In genomic region chr17:79513206-79513605, GRCh38 we compare ENCODE assay signal across 27 cellular contexts.
"Had no signal": no experiment of that assay in that cellular context is flagged by ENCODE, and none has a peak within 500 bp of the region (broad histone marks: within the 10 kb centered on the region; RNA-seq: fewer than 3 reads in every experiment).

No MANE protein-coding gene starts in this region.

- H3K27ac ChIP-seq: stomach, suprapubic skin, testis, thoracic aorta, thyroid gland, tibial artery, tibial nerve, transverse colon, upper lobe of left lung, upper lobe of right lung, uterus, vagina had no signal

- DNase-seq: stimulated activated CD4-positive, alpha-beta T cell treated with anti-CD3 and anti-CD28 coated beads, Interleukin-2, amount 100 ng/mL, for 48 hours; stimulated activated CD4-positive, alpha-beta T cell treated with anti-CD3 and anti-CD28 coated beads, Interleukin-4, amount 100 ng/mL, for 1 hour; stimulated activated CD4-positive, alpha-beta T cell treated with anti-CD3 and anti-CD28 coated beads, Interleukin-4, amount 100 ng/mL, for 24 hours; stimulated activated CD4-positive, alpha-beta T cell treated with anti-CD3 and anti-CD28 coated beads, Interleukin-4, amount 100 ng/mL, for 4 hours; stimulated activated CD8-positive, alpha-beta memory T cell treated with anti-CD3 and anti-CD28 coated beads, Interleukin-4, amount 100 ng/mL, for 48 hours; stimulated activated naive B cell treated with anti-CD40 and anti-IgM and Interleukin-4, amounts not matched to agents 10 μg/mL and 1 μg/mL and 100 μg/mL, for 72 hours; stimulated activated naive CD4-positive, alpha-beta T cell; stimulated activated naive CD4-positive, alpha-beta T cell treated with Interleukin-2 at 50 U/mL for 16 hours; stimulated activated naive CD8-positive, alpha-beta T cell treated with anti-CD3 and anti-CD28 coated beads, Interleukin-15, amount 100 ng/mL, for 72 hours; stimulated activated naive CD8-positive, alpha-beta T cell treated with anti-CD3 and anti-CD28 coated beads, Interleukin-15, Interleukin-2, amounts not matched to agents 100 U/mL and 50 U/mL, for 24 hours; stomach; thyroid gland; tibial artery; transverse colon; trophoblast cell; upper lobe of left lung; upper lobe of right lung; uterus had no signal

- H3K4me1 Mint-ChIP-seq: stimulated activated effector memory CD8-positive, alpha-beta T cell treated with anti-CD3 and anti-CD28 coated beads, Interleukin-12 subunit alpha, Interleukin-12 subunit beta, amount 100 ng/mL, for 72 hours; stimulated activated memory B cell treated with anti-CD40 and anti-IgM and Interleukin-4, amounts not matched to agents 10 μg/mL and 1 μg/mL and 100 μg/mL, for 72 hours; stimulated activated naive CD8-positive, alpha-beta T cell treated with anti-CD3 and anti-CD28 coated beads, Interleukin-15, amount 100 ng/mL, for 72 hours had no signal

- ATAC-seq: stimulated activated effector memory CD8-positive, alpha-beta T cell treated with anti-CD3 and anti-CD28 coated beads, Interleukin-12 subunit alpha, Interleukin-12 subunit beta, amount 100 ng/mL, for 72 hours; stimulated activated memory B cell treated with anti-CD40 and anti-IgM and Interleukin-4, amounts not matched to agents 10 μg/mL and 1 μg/mL and 100 μg/mL, for 72 hours; stimulated activated naive B cell treated with anti-CD40 and anti-IgM and Interleukin-4, amounts not matched to agents 10 μg/mL and 1 μg/mL and 100 μg/mL, for 72 hours; stimulated activated naive CD8-positive, alpha-beta T cell treated with anti-CD3 and anti-CD28 coated beads, Interleukin-15, amount 100 ng/mL, for 72 hours; stimulated activated naive CD8-positive, alpha-beta T cell treated with anti-CD3 and anti-CD28 coated beads, Interleukin-15, Interleukin-2, amounts not matched to agents 100 U/mL and 50 U/mL, for 24 hours; upper lobe of right lung had no signal

- H3K9me3 Mint-ChIP-seq: stimulated activated effector memory CD8-positive, alpha-beta T cell treated with anti-CD3 and anti-CD28 coated beads, Interleukin-12 subunit alpha, Interleukin-12 subunit beta, amount 100 ng/mL, for 72 hours; stimulated activated naive CD8-positive, alpha-beta T cell treated with anti-CD3 and anti-CD28 coated beads, Interleukin-15, Interleukin-2, amounts not matched to agents 100 ng/mL and 50 ng/mL, for 24 hours; type B pancreatic cell had no signal

- H3K9me3 ChIP-seq: suprapubic skin, testis, thoracic aorta, thyroid gland, tibial artery, transverse colon, upper lobe of left lung, upper lobe of right lung, uterus, vagina had no signal

- H3K36me3 Mint-ChIP-seq: stimulated activated effector memory CD8-positive, alpha-beta T cell treated with anti-CD3 and anti-CD28 coated beads, Interleukin-12 subunit alpha, Interleukin-12 subunit beta, amount 100 ng/mL, for 72 hours; stimulated activated memory B cell treated with anti-CD40 and anti-IgM and Interleukin-4, amounts not matched to agents 10 μg/mL and 1 μg/mL and 100 μg/mL, for 72 hours; stimulated activated naive B cell treated with anti-CD40 and anti-IgM and Interleukin-4, amounts not matched to agents 10 μg/mL and 1 μg/mL and 100 μg/mL, for 72 hours; type B pancreatic cell had no signal

- H3K4me1 ChIP-seq: stomach, suprapubic skin, testis, thyroid gland, tibial artery, tibial nerve, transverse colon, upper lobe of left lung, upper lobe of right lung, uterus, vagina had no signal

- H3K27ac Mint-ChIP-seq: stimulated activated effector memory CD8-positive, alpha-beta T cell treated with anti-CD3 and anti-CD28 coated beads, Interleukin-12 subunit alpha, Interleukin-12 subunit beta, amount 100 ng/mL, for 72 hours; stimulated activated memory B cell treated with anti-CD40 and anti-IgM and Interleukin-4, amounts not matched to agents 10 μg/mL and 1 μg/mL and 100 μg/mL, for 72 hours; stimulated activated naive B cell treated with anti-CD40 and anti-IgM and Interleukin-4, amounts not matched to agents 10 μg/mL and 1 μg/mL and 100 μg/mL, for 72 hours; stimulated activated naive CD8-positive, alpha-beta T cell treated with anti-CD3 and anti-CD28 coated beads, Interleukin-15, amount 100 ng/mL, for 72 hours; stimulated activated naive CD8-positive, alpha-beta T cell treated with anti-CD3 and anti-CD28 coated beads, Interleukin-15, Interleukin-2, amounts not matched to agents 100 ng/mL and 50 ng/mL, for 24 hours; type B pancreatic cell had no signal

- H3K4me3 ChIP-seq: stomach, suprapubic skin, testis, thoracic aorta, thyroid gland, tibial artery, tibial nerve, transverse colon, upper lobe of left lung, upper lobe of right lung, uterus, vagina had no signal

- H3K27me3 ChIP-seq: testis, thyroid gland, transverse colon, upper lobe of left lung, uterus, vagina had no signal

- H3K4me3 Mint-ChIP-seq: stimulated activated effector memory CD8-positive, alpha-beta T cell treated with anti-CD3 and anti-CD28 coated beads, Interleukin-12 subunit alpha, Interleukin-12 subunit beta, amount 100 ng/mL, for 72 hours; stimulated activated memory B cell treated with anti-CD40 and anti-IgM and Interleukin-4, amounts not matched to agents 10 μg/mL and 1 μg/mL and 100 μg/mL, for 72 hours; stimulated activated naive B cell treated with anti-CD40 and anti-IgM and Interleukin-4, amounts not matched to agents 10 μg/mL and 1 μg/mL and 100 μg/mL, for 72 hours; stimulated activated naive CD8-positive, alpha-beta T cell treated with anti-CD3 and anti-CD28 coated beads, Interleukin-15, amount 100 ng/mL, for 72 hours; stimulated activated naive CD8-positive, alpha-beta T cell treated with anti-CD3 and anti-CD28 coated beads, Interleukin-15, Interleukin-2, amounts not matched to agents 100 ng/mL and 50 ng/mL, for 24 hours; type B pancreatic cell had no signal

- H3K36me3 ChIP-seq: stomach, suprapubic skin, thoracic aorta, thyroid gland, tibial artery, tibial nerve, transverse colon, upper lobe of left lung, upper lobe of right lung, uterus, vagina had no signal
